In the genomic region with DNA sequence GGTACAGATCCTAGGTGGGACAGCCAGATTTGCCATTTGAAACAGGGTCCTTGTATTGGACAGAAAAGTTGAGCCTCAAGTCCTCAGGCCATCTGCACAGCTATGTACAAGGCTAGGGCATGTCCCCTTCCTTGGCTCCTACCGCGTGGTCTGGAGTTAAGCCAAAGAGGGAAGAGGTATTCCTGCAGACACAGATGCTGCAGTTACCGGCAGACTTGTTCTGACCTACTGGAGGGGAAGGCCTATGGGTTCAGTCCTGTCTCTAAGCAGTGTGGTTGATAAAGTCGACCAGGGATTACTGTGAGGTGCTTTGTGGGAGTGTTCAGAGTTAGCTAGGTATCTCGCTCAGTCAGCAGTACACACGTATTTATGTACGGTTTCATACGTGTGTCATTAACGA, we compare ENCODE assay signal across 19 cellular contexts.
DNase-seq lines count a peak whose midpoint lies in the region; ATAC-seq, FAIRE-seq and TF ChIP-seq lines count a peak whose summit lies in the region.
"Had no signal": no experiment of that assay in that cellular context is flagged by ENCODE, and none has a peak within 500 bp of the region (broad histone marks: within the 10 kb centered on the region; RNA-seq: fewer than 3 reads in every experiment).

No MANE protein-coding gene starts in this region.

- H3K27me3 Mint-ChIP-seq in naive thymus-derived CD8-positive, alpha-beta T cell = peaks cover 0 to 6% (median 4%) of the 10 kb centered on the region in 5 donors
- peaks cover 2% of the 10 kb centered on the region for H3K27me3 Mint-ChIP-seq in T-helper 2 cell treated with Interferon-gamma antibody and Interleukin-4, amounts not matched to agents 5 μg/mL and 100 μg/mL, for 36 hours (ENCODE audit: low read depth)

- H3K9me3 ChIP-seq in left ventricle myocardium inferior (replicated peaks) = no peaks in the 10 kb centered on the region
- H3K9me3 ChIP-seq: breast epithelium, left lung, spleen, uterus had no signal

- ATAC-seq in Right ventricle myocardium inferior (peak; percentile 40), esophagus mucosa (peak; percentile 69), HG03520 (IDR thresholded peaks at IDR 0.05; ENCODE audit: unreplicated experiment) (no peak)
- ATAC-seq in naive thymus-derived CD8-positive, alpha-beta T cell = no peak
- ATAC-seq: activated naive CD8-positive, alpha-beta T cell treated with anti-CD3 and anti-CD28 coated beads, Interleukin-2, amount 50 U/mL, for 24 hours; left lung had no signal

- intact Hi-C loops in Right ventricle myocardium inferior (cut with DNase I) (no loop called here), left ventricle myocardium inferior (cut with micrococcal nuclease) (no loop called here)

- FAIRE-seq in urothelium cell line (lab: Jason Lieb, UNC) = no peak

- CTCF ChIA-PET in RWPE1 (lab: Yijun Ruan, JAX) = interaction anchor here (0.7 kb wide), 1 partner anchor 76 kb away, joined by 4 read pairs; no protein-coding TSS in a partner anchor

- H3K36me3 ChIP-seq in left ventricle myocardium inferior = no peaks in the 10 kb centered on the region
- H3K36me3 ChIP-seq: breast epithelium, left lung, spleen, uterus had no signal

- H3K36me3 Mint-ChIP-seq in naive thymus-derived CD8-positive, alpha-beta T cell = no peaks in the 10 kb centered on the region
- H3K36me3 Mint-ChIP-seq in T-helper 2 cell treated with Interferon-gamma antibody and Interleukin-4, amounts not matched to agents 5 μg/mL and 100 μg/mL, for 36 hours (ENCODE audit: low read depth) = no peaks in the 10 kb centered on the region
- H3K36me3 Mint-ChIP-seq: CD14-positive monocyte had no signal

- H3K4me1 ChIP-seq in left ventricle myocardium inferior = peaks cover 9% of the 10 kb centered on the region
- H3K4me1 ChIP-seq: breast epithelium, left lung, spleen, uterus had no signal

- TF ChIP-seq CTCF in left ventricle myocardium inferior (IDR thresholded peaks at IDR 0.05; ENCODE audit: borderline replicate concordance) (no peak), RWPE1 (conservative IDR thresholded peaks at IDR 0.05; ENCODE audit: low read depth) (no peak)

- H3K27ac Mint-ChIP-seq in naive thymus-derived CD8-positive, alpha-beta T cell = no peak overlapping the region
- H3K27ac Mint-ChIP-seq in T-helper 2 cell treated with Interferon-gamma antibody and Interleukin-4, amounts not matched to agents 5 μg/mL and 100 μg/mL, for 36 hours = no peak overlapping the region
- H3K27ac Mint-ChIP-seq: activated naive CD8-positive, alpha-beta T cell treated with anti-CD3 and anti-CD28 coated beads, Interleukin-2, amount 50 U/mL, for 24 hours; CD14-positive monocyte had no signal

- no peaks in the 10 kb centered on the region for H3K27me3 ChIP-seq in left ventricle myocardium inferior (ENCODE audit: low read depth)
- H3K27me3 ChIP-seq: breast epithelium, left lung, uterus had no signal

- POLR2A ChIA-PET in RWPE1 (lab: Yijun Ruan, JAX; ENCODE audit: low non-redundant PET) = no interaction called here
- POLR2A ChIA-PET in naive thymus-derived CD8-positive, alpha-beta T cell (lab: Charles Lee) = no interaction called here

- no peaks in the 10 kb centered on the region for H3K4me1 Mint-ChIP-seq in naive thymus-derived CD8-positive, alpha-beta T cell
- H3K4me1 Mint-ChIP-seq in T-helper 2 cell treated with Interferon-gamma antibody and Interleukin-4, amounts not matched to agents 5 μg/mL and 100 μg/mL, for 36 hours (ENCODE audit: low read depth) = peaks cover 10% of the 10 kb centered on the region
- H3K4me1 Mint-ChIP-seq: CD14-positive monocyte had no signal

- H3K27ac ChIP-seq in left ventricle myocardium inferior (replicated peaks) (no peak overlapping the region), RWPE1 (peak overlapping the region; percentile 35; the same call in 1 of the 2 replicates)
- H3K27ac ChIP-seq: left lung, spleen, uterus had no signal

- no peak overlapping the region for H3K4me3 Mint-ChIP-seq in naive thymus-derived CD8-positive, alpha-beta T cell
- no peak overlapping the region for H3K4me3 Mint-ChIP-seq in T-helper 2 cell treated with Interferon-gamma antibody and Interleukin-4, amounts not matched to agents 5 μg/mL and 100 μg/mL, for 36 hours
- H3K4me3 Mint-ChIP-seq: activated naive CD8-positive, alpha-beta T cell treated with anti-CD3 and anti-CD28 coated beads, Interleukin-2, amount 50 U/mL, for 24 hours; CD14-positive monocyte had no signal

- H3K4me3 ChIP-seq in left ventricle myocardium inferior = no peak overlapping the region
- H3K4me3 ChIP-seq: breast epithelium, left lung, spleen, uterus had no signal

- no peaks in the 10 kb centered on the region for H3K9me3 Mint-ChIP-seq in naive thymus-derived CD8-positive, alpha-beta T cell
- no peaks in the 10 kb centered on the region for H3K9me3 Mint-ChIP-seq in T-helper 2 cell treated with Interferon-gamma antibody and Interleukin-4, amounts not matched to agents 5 μg/mL and 100 μg/mL, for 36 hours
- H3K9me3 Mint-ChIP-seq: activated naive CD8-positive, alpha-beta T cell treated with anti-CD3 and anti-CD28 coated beads, Interleukin-2, amount 50 U/mL, for 24 hours; CD14-positive monocyte had no signal

- DNase-seq in Right ventricle myocardium inferior (ENCODE audit: missing footprints) = no peak
- no peak for DNase-seq in left ventricle myocardium inferior
- no peak for DNase-seq in RWPE1 (ENCODE audit: low spot score)
- DNase-seq in urothelium cell line (ENCODE audit: low spot score) = peak; percentile 40
- no peak for DNase-seq in naive thymus-derived CD8-positive, alpha-beta T cell
- no peak for DNase-seq in T-helper 2 cell treated with Interferon-gamma antibody and Interleukin-4, amounts not matched to agents 5 μg/mL and 100 μg/mL, for 36 hours (ENCODE audit: low spot score)
- DNase-seq: activated naive CD8-positive, alpha-beta T cell treated with anti-CD3 and anti-CD28 coated beads, Interleukin-2, amount 50 U/mL, for 24 hours; erythroblast; GF-D8; left lung; NCI-H187 treated with DMSO at 0.1 percent for 48 hours; NCI-H526 treated with DMSO at 0.1 percent for 48 hours; spleen; stimulated activated CD4-positive, alpha-beta T cell treated with anti-CD3 and anti-CD28 coated beads, Interleukin-4, amount 100 ng/mL, for 4 hours; uterus had no signal

Comparison
In these comparisons a context has a peak if more than half of its experiments do, and no peak if none do; other contexts are left out.
1. ATAC-seq: peak in Right ventricle myocardium inferior (single experiment) and esophagus mucosa (single experiment); none in HG03520 (single experiment) and naive thymus-derived CD8-positive, alpha-beta T cell (0 of 2).